ENCODE assay signal across 7 cellular contexts in genomic region chr15:84500165-84500889, GRCh38.
DNase-seq lines count a peak whose midpoint lies in the region; TF ChIP-seq lines count a peak whose summit lies in the region.
"Not testable (repeated sequence)": the region's sequence is repeated elsewhere in the genome, so short reads cannot be mapped to it uniquely, and the experiment has no call there.

No MANE protein-coding gene starts in this region.

- peak overlapping the region; percentile 25 for H3K4me3 ChIP-seq in HAP-1
- peak overlapping the region in 50 of 59 donors; percentile 27 to 63 (median 53) for H3K4me3 ChIP-seq in dorsolateral prefrontal cortex
- peak overlapping the region; percentile 49; the same call in 1 of the 2 replicates for H3K4me3 ChIP-seq in iPS DF 6.9 (ENCODE audit: low read length)

- H3K36me3 ChIP-seq in HAP-1 (replicated peaks); iPS DF 6.9 (ENCODE audit: control insufficient read depth, insufficient read depth, low read length): not testable (repeated sequence)

- DNase-seq in HAP-1 (ENCODE audit: low spot score in 2 of 2) (peak in 1 of 2 experiments; percentile 60), dorsolateral prefrontal cortex (peak in 4 of 10 donors; percentile 13 to 52 (median 26)), posterior cingulate gyrus (peak in 8 of 10 donors; percentile 3 to 74 (median 14))
- peak; percentile 22 to 33 for DNase-seq in activated CD4-positive, alpha-beta T cell treated with anti-CD3 and anti-CD28 coated beads for 4 hours
- DNase-seq in activated effector memory CD4-positive, alpha-beta T cell treated with Interleukin-2 at 50 U/mL for 16 hours, result peak; percentile 1
- DNase-seq in iPS DF 6.9 (ENCODE audit: low read depth, low spot score), result not testable (repeated sequence)
- peak in 2 of 3 donors; percentile 2 to 13 for DNase-seq in stimulated activated CD4-positive, alpha-beta T cell treated with anti-CD3 and anti-CD28 coated beads, TNF-alpha, amount 100 ng/mL, for 48 hours (ENCODE audit: low read depth in 3 of 3)

- not testable (repeated sequence) for H3K27me3 ChIP-seq in HAP-1 (ENCODE audit: low read depth); dorsolateral prefrontal cortex; iPS DF 6.9 (ENCODE audit: control insufficient read depth, insufficient read depth, low read length)

- peak overlapping the region in 5 of 59 donors; percentile 57 to 73 (median 63) for H3K27ac ChIP-seq in dorsolateral prefrontal cortex
- not testable (repeated sequence) for H3K27ac ChIP-seq in iPS DF 6.9 (ENCODE audit: low read length)

- not testable (repeated sequence) for H3K4me1 ChIP-seq in HAP-1; iPS DF 6.9 (ENCODE audit: control insufficient read depth, insufficient read depth, low read length)

- not testable (repeated sequence) for H3K9me3 ChIP-seq in HAP-1; iPS DF 6.9 (ENCODE audit: control insufficient read depth, insufficient read depth, low read length)

- in situ Hi-C loops in HAP-1 (cut with MboI; ENCODE audit: low sequenced_read_pairs), result not testable (repeated sequence)

- WGBS in iPS DF 6.9 (ENCODE audit: insufficient coverage, insufficient read length), result no CpG with 5 or more reads among the region's 60 CpGs

- intact Hi-C loops in dorsolateral prefrontal cortex (cut with DNase I); posterior cingulate gyrus (cut with DNase I): not testable (repeated sequence)

- TF ChIP-seq CTCF in dorsolateral prefrontal cortex (IDR thresholded peaks at IDR 0.05 in 54 of 56, conservative IDR thresholded peaks at IDR 0.05 in 2 of 56; ENCODE audit: low read depth in 1 of 56, partially characterized antibody in 56 of 56), result peak in 8 of 56 donors; percentile 10 to 36 (median 17)
